Comparison of ENCODE assay signal across 25 cellular contexts in genomic region chr4:22625301-22625700, GRCh38.
DNase-seq lines count a peak whose midpoint lies in the region; ATAC-seq, FAIRE-seq and TF ChIP-seq lines count a peak whose summit lies in the region.
"Had no signal": no experiment of that assay in that cellular context is flagged by ENCODE, and none has a peak within 500 bp of the region (broad histone marks: within the 10 kb centered on the region; RNA-seq: fewer than 3 reads in every experiment).

No MANE protein-coding gene starts in this region.

- no peaks in the 10 kb centered on the region for H3K36me3 ChIP-seq in A673 (ENCODE audit: insufficient read depth, low read length, poor library complexity, severe bottlenecking)
- H3K36me3 ChIP-seq in HUES48 (ENCODE audit: control insufficient read depth, insufficient read depth, low read length): no peaks in the 10 kb centered on the region
- no peaks in the 10 kb centered on the region for H3K36me3 ChIP-seq in astrocyte (ENCODE audit: insufficient read depth, low read length)
- H3K36me3 ChIP-seq in mesendoderm (ENCODE audit: control insufficient read depth, insufficient read depth, low read length): no peaks in the 10 kb centered on the region
- no peaks in the 10 kb centered on the region for H3K36me3 ChIP-seq in left lung
- H3K36me3 ChIP-seq: colonic mucosa had no signal

- no peak overlapping the region for H3K23ac ChIP-seq in mesendoderm (ENCODE audit: low read length)

- DNase-seq in A673 (ENCODE audit: low spot score) (peak; percentile 63), astrocyte (ENCODE audit: low read depth) (peak; percentile 8), mesendoderm (peak; percentile 95), left lung (no peak), NCI-H526 (lab: John Stamatoyannopoulos, UW) (no peak), COLO668 (lab: John Stamatoyannopoulos, UW; ENCODE audit: unreplicated experiment) (no peak)
- DNase-seq: activated CD4-positive, CD25-positive, alpha-beta regulatory T cell treated with anti-CD3 and anti-CD28 coated beads, Interleukin-2, amount 50 U/mL, for 72 hours; colonic mucosa; HFFc6; kidney; mammary epithelial cell; natural killer cell; NCI-H1105 treated with DMSO at 0.1 percent for 48 hours; NCI-H69; PC-9; posterior cingulate gyrus; stimulated activated CD4-positive, alpha-beta T cell treated with anti-CD3 and anti-CD28 coated beads, Interleukin-4, amount 100 ng/mL, for 4 hours; T-helper 9 cell had no signal

- CTCF ChIA-PET in A673 (lab: Charles Lee): no interaction called here

- peak overlapping the region; percentile 19 for H3K56ac ChIP-seq in mesendoderm (ENCODE audit: low read length)

- H3K27ac Mint-ChIP-seq in astrocyte (ENCODE audit: unreplicated experiment): peak overlapping the region; percentile 53
- H3K27ac Mint-ChIP-seq: activated naive CD4-positive, alpha-beta T cell treated with anti-CD3 and anti-CD28 coated beads, Interleukin-2, amount 50 U/mL, for 72 hours; HFFc6; natural killer cell had no signal

- H3K4me3 Mint-ChIP-seq in astrocyte (ENCODE audit: unreplicated experiment): no peak overlapping the region
- H3K4me3 Mint-ChIP-seq: HFFc6, natural killer cell had no signal

- no peak overlapping the region for H2AK5ac ChIP-seq in mesendoderm (ENCODE audit: low read length)

- no peak overlapping the region for H4K8ac ChIP-seq in mesendoderm (ENCODE audit: low read depth, low read length)

- H3K4me1 ChIP-seq in A673 (ENCODE audit: insufficient read depth, low read length, poor library complexity, severe bottlenecking) (no peaks in the 10 kb centered on the region), HUES48 (ENCODE audit: control insufficient read depth, insufficient read depth, low read length) (peaks cover 4% of the 10 kb centered on the region; the same call in 1 of the 2 replicates), astrocyte (ENCODE audit: insufficient read depth, low read length) (no peaks in the 10 kb centered on the region), mesendoderm (ENCODE audit: control insufficient read depth, low read depth, low read length) (peaks cover 3% of the 10 kb centered on the region), left lung (no peaks in the 10 kb centered on the region)
- H3K4me1 ChIP-seq: colonic mucosa had no signal

- no peaks in the 10 kb centered on the region for H3K36me3 Mint-ChIP-seq in astrocyte (ENCODE audit: low read depth, unreplicated experiment)
- H3K36me3 Mint-ChIP-seq: activated naive CD4-positive, alpha-beta T cell treated with anti-CD3 and anti-CD28 coated beads, Interleukin-2, amount 50 U/mL, for 72 hours; natural killer cell had no signal

- BruUV-seq in A673 (replicated peaks; lab: Mats Ljungman, UMichigan): no TSS peak

- H3K27ac ChIP-seq in A673 (ENCODE audit: low read depth, low read length, poor library complexity, severe bottlenecking) (no peak overlapping the region), HUES48 (ENCODE audit: low read depth, low read length) (peak overlapping the region; percentile 88), astrocyte (ENCODE audit: low read depth, low read length) (no peak overlapping the region), mesendoderm (ENCODE audit: low read depth, low read length) (peak overlapping the region; percentile 58), left lung (no peak overlapping the region)
- H3K27ac ChIP-seq: C4-2B, colonic mucosa, PC-9, SK-N-MC, skin epidermis had no signal

- H3K27me3 ChIP-seq in A673 (replicated peaks; ENCODE audit: insufficient read depth, low read depth, low read length, poor library complexity) (no peaks in the 10 kb centered on the region), HUES48 (ENCODE audit: control insufficient read depth, insufficient read depth, low read length) (no peaks in the 10 kb centered on the region), astrocyte (ENCODE audit: insufficient read depth, low read length) (no peaks in the 10 kb centered on the region), mesendoderm (ENCODE audit: insufficient read depth, low read length, poor library complexity) (no peaks in the 10 kb centered on the region), left lung (no peaks in the 10 kb centered on the region)
- H3K27me3 ChIP-seq: colonic mucosa had no signal

- ATAC-seq in left lung (no peak), HG03039 (IDR thresholded peaks at IDR 0.05; ENCODE audit: unreplicated experiment) (no peak)
- ATAC-seq: activated naive CD4-positive, alpha-beta T cell treated with anti-CD3 and anti-CD28 coated beads, Interleukin-2, amount 50 U/mL, for 72 hours; natural killer cell had no signal

- no peaks in the 10 kb centered on the region for H3K9me3 ChIP-seq in A673 (ENCODE audit: low read depth, low read length, poor library complexity, severe bottlenecking)
- no peaks in the 10 kb centered on the region for H3K9me3 ChIP-seq in HUES48 (ENCODE audit: control insufficient read depth, insufficient read depth, low read length)
- H3K9me3 ChIP-seq in astrocyte (ENCODE audit: insufficient read depth, low read depth, low read length): no peaks in the 10 kb centered on the region
- H3K9me3 ChIP-seq in left lung: no peaks in the 10 kb centered on the region
- H3K9me3 ChIP-seq: colonic mucosa had no signal

- H3K9ac ChIP-seq in HUES48 (ENCODE audit: low read depth, low read length) (no peak overlapping the region), astrocyte (ENCODE audit: low read length) (no peak overlapping the region), mesendoderm (ENCODE audit: low read length) (no peak overlapping the region)

- H3K4me2 ChIP-seq in astrocyte (ENCODE audit: low read length) (peak overlapping the region; percentile 37), mesendoderm (ENCODE audit: low read length) (no peak overlapping the region)
- H3K4me2 ChIP-seq: PC-9 had no signal

- POLR2A ChIA-PET in A673 (lab: Charles Lee; ENCODE audit: low non-redundant PET): no interaction called here

- no peak overlapping the region for H2BK5ac ChIP-seq in mesendoderm (ENCODE audit: low read length)

- WGBS in mesendoderm (ENCODE audit: extremely low coverage, insufficient coverage, low lambda C conversion rate): no CpG with 5 or more reads among the region's 3 CpGs

- no peak overlapping the region for H2BK120ac ChIP-seq in mesendoderm (ENCODE audit: low read depth, low read length)

- H3K4me3 ChIP-seq in A673 (ENCODE audit: low read depth, low read length, poor library complexity, severe bottlenecking) (no peak overlapping the region), HUES48 (ENCODE audit: low read depth, low read length) (no peak overlapping the region), astrocyte (ENCODE audit: insufficient read depth, low read depth, low read length) (no peak overlapping the region), mesendoderm (ENCODE audit: low read length) (no peak overlapping the region), left lung (no peak overlapping the region)
- H3K4me3 ChIP-seq: colonic mucosa, PC-9, SK-N-MC, skin epidermis had no signal

- H3K9me3 Mint-ChIP-seq in astrocyte (ENCODE audit: unreplicated experiment): no peaks in the 10 kb centered on the region
- H3K9me3 Mint-ChIP-seq: activated naive CD4-positive, alpha-beta T cell treated with anti-CD3 and anti-CD28 coated beads, Interleukin-2, amount 50 U/mL, for 72 hours; HFFc6; natural killer cell had no signal

- no peak overlapping the region for H2AFZ ChIP-seq in astrocyte (ENCODE audit: low read depth, low read length)
- H2AFZ ChIP-seq: PC-9 had no signal

- H3K79me2 ChIP-seq in astrocyte (ENCODE audit: insufficient read depth, low read length): no peaks in the 10 kb centered on the region
- no peaks in the 10 kb centered on the region for H3K79me2 ChIP-seq in mesendoderm (ENCODE audit: control insufficient read depth, insufficient read depth, low read length)

- TF ChIP-seq CTCF in A673 (conservative IDR thresholded peaks at IDR 0.05; ENCODE audit: low read depth, low read length) (no peak), astrocyte (IDR thresholded peaks at IDR 0.05; ENCODE audit: insufficient read depth, low read depth, low read length) (no peak), left lung (IDR thresholded peaks at IDR 0.05) (no peak)

- H2BK15ac ChIP-seq in mesendoderm (replicated peaks; ENCODE audit: low read depth): no peak overlapping the region

- no peaks in the 10 kb centered on the region for H3K79me1 ChIP-seq in mesendoderm (ENCODE audit: low read length)

- no peak for FAIRE-seq in astrocyte (lab: Jason Lieb, UNC)
- FAIRE-seq: kidney, urothelium cell line had no signal

- H3K18ac ChIP-seq in mesendoderm (ENCODE audit: low read length): no peak overlapping the region

- intact Hi-C loops in A673 (cut with micrococcal nuclease; ENCODE audit: unreplicated experiment): no loop called here
- intact Hi-C loops in left lung (cut with DNase I): no loop called here

- H3K4ac ChIP-seq in mesendoderm (ENCODE audit: low read depth, low read length): no peak overlapping the region

- H3K4me1 Mint-ChIP-seq in astrocyte (ENCODE audit: low read depth, unreplicated experiment): peaks cover 15% of the 10 kb centered on the region
- H3K4me1 Mint-ChIP-seq: natural killer cell had no signal

- no peaks in the 10 kb centered on the region for H4K20me1 ChIP-seq in astrocyte (ENCODE audit: insufficient read depth, low read length)

- H3K27me3 Mint-ChIP-seq in astrocyte (ENCODE audit: low read depth, unreplicated experiment): peaks cover 3% of the 10 kb centered on the region

- no peak overlapping the region for H4K5ac ChIP-seq in mesendoderm (ENCODE audit: low read length)

Comparison
In these comparisons a context has a peak if more than half of its experiments do, and no peak if none do; other contexts are left out.
1. DNase-seq: peak in A673 (single experiment), astrocyte (single experiment) and mesendoderm (single experiment); none in left lung (0 of 2), NCI-H526 (0 of 2) and COLO668 (single experiment).
2. H3K27ac ChIP-seq: peak in HUES48 (single experiment) and mesendoderm (single experiment); none in A673 (single experiment), astrocyte (single experiment) and left lung (0 of 2).